In the genomic region with DNA sequence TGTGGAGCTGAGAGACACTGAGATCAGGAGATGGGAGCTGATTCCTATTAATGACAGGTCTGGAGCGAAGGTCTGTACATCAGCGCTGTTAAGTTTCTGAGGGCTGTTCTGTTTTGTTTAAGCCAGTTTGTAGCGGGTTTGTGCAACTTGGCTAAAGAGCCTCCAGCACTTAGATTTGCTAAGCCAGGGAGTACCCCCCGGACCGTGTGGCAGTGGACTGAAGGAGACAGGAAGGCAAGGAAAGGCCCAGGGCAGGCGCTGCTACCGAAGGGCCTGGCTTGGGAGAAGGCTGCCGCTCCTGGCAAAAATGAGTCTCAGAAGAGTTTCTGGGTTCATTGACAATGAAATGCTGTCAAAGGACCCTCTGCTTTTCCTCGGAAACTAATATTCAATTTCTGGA, we compare ENCODE assay signal across 1 cellular context.
TF ChIP-seq lines count a peak whose summit lies in the region.

No MANE protein-coding gene starts in this region.

TF ChIP-seq in GM23338, 12 proteins besides CTCF, POLR2A, EP300 and RAD21 (continued from another document):
- TF ChIP-seq, protein P1, sequence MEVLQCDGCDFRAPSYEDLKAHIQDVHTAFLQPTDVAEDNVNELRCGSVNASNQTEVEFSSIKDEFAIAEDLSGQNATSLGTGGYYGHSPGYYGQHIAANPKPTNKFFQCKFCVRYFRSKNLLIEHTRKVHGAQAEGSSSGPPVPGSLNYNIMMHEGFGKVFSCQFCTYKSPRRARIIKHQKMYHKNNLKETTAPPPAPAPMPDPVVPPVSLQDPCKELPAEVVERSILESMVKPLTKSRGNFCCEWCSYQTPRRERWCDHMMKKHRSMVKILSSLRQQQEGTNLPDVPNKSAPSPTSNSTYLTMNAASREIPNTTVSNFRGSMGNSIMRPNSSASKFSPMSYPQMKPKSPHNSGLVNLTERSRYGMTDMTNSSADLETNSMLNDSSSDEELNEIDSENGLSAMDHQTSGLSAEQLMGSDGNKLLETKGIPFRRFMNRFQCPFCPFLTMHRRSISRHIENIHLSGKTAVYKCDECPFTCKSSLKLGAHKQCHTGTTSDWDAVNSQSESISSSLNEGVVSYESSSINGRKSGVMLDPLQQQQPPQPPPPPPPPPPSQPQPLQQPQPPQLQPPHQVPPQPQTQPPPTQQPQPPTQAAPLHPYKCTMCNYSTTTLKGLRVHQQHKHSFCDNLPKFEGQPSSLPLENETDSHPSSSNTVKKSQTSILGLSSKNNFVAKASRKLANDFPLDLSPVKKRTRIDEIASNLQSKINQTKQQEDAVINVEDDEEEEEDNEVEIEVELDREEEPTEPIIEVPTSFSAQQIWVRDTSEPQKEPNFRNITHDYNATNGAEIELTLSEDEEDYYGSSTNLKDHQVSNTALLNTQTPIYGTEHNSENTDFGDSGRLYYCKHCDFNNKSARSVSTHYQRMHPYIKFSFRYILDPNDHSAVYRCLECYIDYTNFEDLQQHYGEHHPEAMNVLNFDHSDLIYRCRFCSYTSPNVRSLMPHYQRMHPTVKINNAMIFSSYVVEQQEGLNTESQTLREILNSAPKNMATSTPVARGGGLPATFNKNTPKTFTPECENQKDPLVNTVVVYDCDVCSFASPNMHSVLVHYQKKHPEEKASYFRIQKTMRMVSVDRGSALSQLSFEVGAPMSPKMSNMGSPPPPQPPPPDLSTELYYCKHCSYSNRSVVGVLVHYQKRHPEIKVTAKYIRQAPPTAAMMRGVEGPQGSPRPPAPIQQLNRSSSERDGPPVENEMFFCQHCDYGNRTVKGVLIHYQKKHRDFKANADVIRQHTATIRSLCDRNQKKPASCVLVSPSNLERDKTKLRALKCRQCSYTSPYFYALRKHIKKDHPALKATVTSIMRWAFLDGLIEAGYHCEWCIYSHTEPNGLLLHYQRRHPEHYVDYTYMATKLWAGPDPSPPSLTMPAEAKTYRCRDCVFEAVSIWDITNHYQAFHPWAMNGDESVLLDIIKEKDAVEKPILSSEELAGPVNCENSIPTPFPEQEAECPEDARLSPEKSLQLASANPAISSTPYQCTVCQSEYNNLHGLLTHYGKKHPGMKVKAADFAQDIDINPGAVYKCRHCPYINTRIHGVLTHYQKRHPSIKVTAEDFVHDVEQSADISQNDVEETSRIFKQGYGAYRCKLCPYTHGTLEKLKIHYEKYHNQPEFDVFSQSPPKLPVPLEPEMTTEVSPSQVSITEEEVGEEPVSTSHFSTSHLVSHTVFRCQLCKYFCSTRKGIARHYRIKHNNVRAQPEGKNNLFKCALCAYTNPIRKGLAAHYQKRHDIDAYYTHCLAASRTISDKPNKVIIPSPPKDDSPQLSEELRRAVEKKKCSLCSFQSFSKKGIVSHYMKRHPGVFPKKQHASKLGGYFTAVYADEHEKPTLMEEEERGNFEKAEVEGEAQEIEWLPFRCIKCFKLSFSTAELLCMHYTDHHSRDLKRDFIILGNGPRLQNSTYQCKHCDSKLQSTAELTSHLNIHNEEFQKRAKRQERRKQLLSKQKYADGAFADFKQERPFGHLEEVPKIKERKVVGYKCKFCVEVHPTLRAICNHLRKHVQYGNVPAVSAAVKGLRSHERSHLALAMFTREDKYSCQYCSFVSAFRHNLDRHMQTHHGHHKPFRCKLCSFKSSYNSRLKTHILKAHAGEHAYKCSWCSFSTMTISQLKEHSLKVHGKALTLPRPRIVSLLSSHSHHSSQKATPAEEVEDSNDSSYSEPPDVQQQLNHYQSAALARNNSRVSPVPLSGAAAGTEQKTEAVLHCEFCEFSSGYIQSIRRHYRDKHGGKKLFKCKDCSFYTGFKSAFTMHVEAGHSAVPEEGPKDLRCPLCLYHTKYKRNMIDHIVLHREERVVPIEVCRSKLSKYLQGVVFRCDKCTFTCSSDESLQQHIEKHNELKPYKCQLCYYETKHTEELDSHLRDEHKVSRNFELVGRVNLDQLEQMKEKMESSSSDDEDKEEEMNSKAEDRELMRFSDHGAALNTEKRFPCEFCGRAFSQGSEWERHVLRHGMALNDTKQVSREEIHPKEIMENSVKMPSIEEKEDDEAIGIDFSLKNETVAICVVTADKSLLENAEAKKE (CRISPR knock-in tag; IDR thresholded peaks at IDR 0.05): no peak
TF ChIP-seq in GM23338: peak in this region for 0.
